27 cellular contexts compared by ENCODE assay signal in the genomic region with DNA sequence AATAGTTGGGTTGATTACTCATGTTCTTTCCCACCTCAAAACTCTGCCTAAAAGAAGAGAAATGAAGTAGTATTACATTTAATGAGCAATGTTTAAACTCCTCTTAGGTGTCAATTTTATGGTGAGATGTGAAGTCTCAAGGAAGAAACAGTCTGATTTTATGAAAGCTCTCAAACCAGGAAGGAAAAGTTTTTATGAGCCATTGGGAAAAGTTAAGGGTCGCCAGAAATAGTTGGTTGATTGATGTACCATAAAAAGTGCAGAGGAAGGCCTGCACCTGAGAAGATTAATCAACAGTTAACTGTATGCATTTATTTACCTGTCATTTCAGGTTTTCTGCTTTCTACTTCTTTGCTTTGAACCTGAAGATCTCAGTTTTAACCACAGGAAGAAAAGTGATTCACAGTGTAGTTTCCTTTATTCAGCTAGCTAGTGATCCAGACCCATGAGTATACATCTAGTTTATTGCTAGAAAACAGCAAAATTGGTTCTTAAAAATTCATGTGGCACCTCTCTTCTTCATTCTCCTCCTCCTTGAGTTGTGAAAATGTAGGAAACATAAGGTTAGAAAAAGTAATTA.
"Had no signal": no experiment of that assay in that cellular context is flagged by ENCODE, and none has a peak within 500 bp of the region (broad histone marks: within the 10 kb centered on the region; RNA-seq: fewer than 3 reads in every experiment).

No MANE protein-coding gene starts in this region.

- H3K4me3 ChIP-seq: coronary artery, esophagus squamous epithelium, gastrocnemius medialis, heart right ventricle, left lung, lower lobe of right lung had no signal

- H3K36me3 Mint-ChIP-seq: mesothelial cell of epicardium; naive thymus-derived CD4-positive, alpha-beta T cell; natural killer cell had no signal

- H3K4me1 ChIP-seq: esophagus squamous epithelium, gastrocnemius medialis, heart right ventricle, left lung, lower lobe of right lung had no signal

- H3K27me3 ChIP-seq: esophagus squamous epithelium, gastrocnemius medialis, heart right ventricle, left lung had no signal

- H3K4me1 Mint-ChIP-seq: naive thymus-derived CD4-positive, alpha-beta T cell; natural killer cell had no signal

- H3K27ac ChIP-seq: coronary artery, epithelial cell of prostate, esophagus squamous epithelium, gastrocnemius medialis, heart right ventricle, left lung, lower lobe of right lung had no signal

- DNase-seq: dermis blood vessel endothelial cell; effector CD8-positive, alpha-beta T cell; effector memory CD8-positive, alpha-beta T cell; endodermal cell; erythroblast; esophagus squamous epithelium; foreskin fibroblast; foreskin melanocyte; gastrocnemius medialis; glutamatergic neuron; head of caudate nucleus; heart right ventricle; hippocampal formation; immature natural killer cell; islet precursor cell; kidney; kidney glomerular epithelial cell; left lung; left ventricle myocardium superior; lower lobe of right lung; mesenchymal stem cell; naive thymus-derived CD4-positive, alpha-beta T cell; natural killer cell had no signal

- ATAC-seq: effector memory CD8-positive, alpha-beta T cell; esophagus mucosa; gastrocnemius medialis; heart right ventricle; left lung; left ventricle myocardium superior; lower lobe of right lung; naive thymus-derived CD4-positive, alpha-beta T cell; natural killer cell had no signal

- H3K36me3 ChIP-seq: esophagus squamous epithelium, gastrocnemius medialis, heart right ventricle, left lung, lower lobe of right lung had no signal

- H3K9me3 Mint-ChIP-seq: endodermal cell had no signal

- H3K4me3 Mint-ChIP-seq: effector memory CD8-positive, alpha-beta T cell; endodermal cell; immature natural killer cell; mesothelial cell of epicardium; naive thymus-derived CD4-positive, alpha-beta T cell; natural killer cell had no signal

- H3K9me3 ChIP-seq: gastrocnemius medialis, left lung, lower lobe of right lung had no signal

- H3K27ac Mint-ChIP-seq: effector memory CD8-positive, alpha-beta T cell; endodermal cell; immature natural killer cell; mesothelial cell of epicardium; naive thymus-derived CD4-positive, alpha-beta T cell; natural killer cell had no signal
